In genomic region chr12:8644345-8645248, GRCh38 we compare ENCODE assay signal across 9 cellular contexts. TPM values are rescaled to one million over a fixed set of nuclear protein-coding genes. Genes with fewer than 3 reads are reported as not detected.
A peak's percentile ranks its signal among the peaks of the same experiment; 100 is the strongest.
DNase-seq lines count a peak whose midpoint lies in the region; ATAC-seq and TF ChIP-seq lines count a peak whose summit lies in the region.
"Had no signal": no experiment of that assay in that cellular context is flagged by ENCODE, and none has a peak within 500 bp of the region (broad histone marks: within the 10 kb centered on the region; RNA-seq: fewer than 3 reads in every experiment).

No MANE protein-coding gene starts in this region.

- H3K4me1 ChIP-seq in CD4-positive, alpha-beta memory T cell (ENCODE audit: insufficient read depth, low read length) = peaks cover 42% of the 10 kb centered on the region
- H3K4me1 ChIP-seq in thyroid gland = no peaks in the 10 kb centered on the region

- no peaks in the 10 kb centered on the region for H3K27me3 ChIP-seq in CD4-positive, alpha-beta memory T cell (ENCODE audit: insufficient read depth, low read length)
- no peaks in the 10 kb centered on the region for H3K27me3 ChIP-seq in brain microvascular endothelial cell (replicated peaks)
- H3K27me3 ChIP-seq in thyroid gland = no peaks in the 10 kb centered on the region

- H3K4me3 ChIP-seq in CD4-positive, alpha-beta memory T cell (ENCODE audit: low read length in 2 of 2) = peak overlapping the region in 1 of 2 donors; percentile 36
- H3K4me3 ChIP-seq in brain microvascular endothelial cell (ENCODE audit: low read depth, low read length) (no peak overlapping the region), thyroid gland (replicated peaks in 1 of 3) (no peak overlapping the region)
- H3K4me3 ChIP-seq: skin epidermis had no signal

- peak overlapping the region; percentile 68 to 92 (median 82) for H3K4me3 Mint-ChIP-seq in CD4-positive, alpha-beta memory T cell
- H3K4me3 Mint-ChIP-seq in activated T-cell treated with anti-CD3 and anti-CD28 coated beads, Interleukin-2, amount 50 U/mL, for 24 hours = peak overlapping the region; percentile 29

- ATAC-seq in GM21367 (IDR thresholded peaks at IDR 0.05; ENCODE audit: unreplicated experiment) (peak; percentile 63), HG03521 (IDR thresholded peaks at IDR 0.05; ENCODE audit: unreplicated experiment) (peak; percentile 68), left ventricle myocardium superior (no peak)

- H3K36me3 Mint-ChIP-seq in CD4-positive, alpha-beta memory T cell = no peaks in the 10 kb centered on the region
- no peaks in the 10 kb centered on the region for H3K36me3 Mint-ChIP-seq in activated T-cell treated with anti-CD3 and anti-CD28 coated beads, Interleukin-2, amount 50 U/mL, for 24 hours (ENCODE audit: low read depth)

- H3K27me3 Mint-ChIP-seq in CD4-positive, alpha-beta memory T cell = no peaks in the 10 kb centered on the region
- H3K27me3 Mint-ChIP-seq in activated T-cell treated with anti-CD3 and anti-CD28 coated beads, Interleukin-2, amount 50 U/mL, for 24 hours = peaks cover 6% of the 10 kb centered on the region

- intact Hi-C loops in CD4-positive, alpha-beta memory T cell (cut with micrococcal nuclease) = loop anchor here (1.0 to 2.0 kb wide), 3 partner anchors 13 to 306 kb away; partner anchors contain the start of gene RIMKLB
- intact Hi-C loops in left ventricle myocardium superior (cut with micrococcal nuclease) = no loop called here
- intact Hi-C loops in thyroid gland (cut with DNase I) = no loop called here

- H3K27ac ChIP-seq in CD4-positive, alpha-beta memory T cell (ENCODE audit: low read depth, low read length) = peak overlapping the region; percentile 38
- no peak overlapping the region for H3K27ac ChIP-seq in brain microvascular endothelial cell
- H3K27ac ChIP-seq in thyroid gland = peak overlapping the region in 1 of 3 donors; percentile 31

- no peak for TF ChIP-seq POLR2A in thyroid gland (IDR thresholded peaks at IDR 0.05)

- TF ChIP-seq CTCF in brain microvascular endothelial cell (IDR thresholded peaks at IDR 0.05; ENCODE audit: low read depth, low read length, missing control alignments) (no peak), thyroid gland (IDR thresholded peaks at IDR 0.05) (no peak)

- CTCF ChIA-PET in CD4-positive, alpha-beta memory T cell (lab: Charles Lee; ENCODE audit: partially characterized antibody) = interaction anchor here (0.9 to 2.0 kb wide), 10 partner anchors 11 to 387 kb away, joined by 3 to 17 read pairs (median 6); partner anchors contain the start of genes CLEC4E and M6PR

- 30 to 33% methylated on average over 5 of the region's 5 CpGs for WGBS in thyroid gland, 2 donors

- in situ Hi-C loops in brain microvascular endothelial cell (cut with HindIII; ENCODE audit: low pct_ligation_motif_present, low sequenced_read_pairs) = no loop called here

- no peaks in the 10 kb centered on the region for H3K9me3 ChIP-seq in CD4-positive, alpha-beta memory T cell (ENCODE audit: control insufficient read depth in 1 of 2, low read length in 2 of 2)
- H3K9me3 ChIP-seq in thyroid gland = no peaks in the 10 kb centered on the region

- H3K9me3 Mint-ChIP-seq in CD4-positive, alpha-beta memory T cell = peaks cover 0 to 3% (median under 1%) of the 10 kb centered on the region in 8 donors
- H3K9me3 Mint-ChIP-seq in activated T-cell treated with anti-CD3 and anti-CD28 coated beads, Interleukin-2, amount 50 U/mL, for 24 hours = no peaks in the 10 kb centered on the region

- H3K36me3 ChIP-seq in CD4-positive, alpha-beta memory T cell (ENCODE audit: insufficient read depth, low read length) = no peaks in the 10 kb centered on the region
- no peaks in the 10 kb centered on the region for H3K36me3 ChIP-seq in brain microvascular endothelial cell (replicated peaks)
- no peaks in the 10 kb centered on the region for H3K36me3 ChIP-seq in thyroid gland

- peak overlapping the region; percentile 83 to 98 (median 94) for H3K27ac Mint-ChIP-seq in CD4-positive, alpha-beta memory T cell
- H3K27ac Mint-ChIP-seq in activated T-cell treated with anti-CD3 and anti-CD28 coated beads, Interleukin-2, amount 50 U/mL, for 24 hours = peak overlapping the region; percentile 73

- peak; percentile 52 to 65 (median 59) for DNase-seq in CD4-positive, alpha-beta memory T cell
- DNase-seq in activated T-cell treated with anti-CD3 and anti-CD28 coated beads, Interleukin-2, amount 50 U/mL, for 24 hours = peak; percentile 58
- DNase-seq in stimulated activated CD4-positive, alpha-beta T cell treated with anti-CD3 and anti-CD28 coated beads, Interleukin-2, amount 100 ng/mL, for 24 hours = peak; percentile 45 to 62
- no peak for DNase-seq in brain microvascular endothelial cell
- no peak for DNase-seq in left ventricle myocardium superior
- no peak for DNase-seq in thyroid gland

- POLR2A ChIA-PET in CD4-positive, alpha-beta memory T cell (lab: Charles Lee; ENCODE audit: partially characterized antibody) = interaction anchor here (0.7 to 2.4 kb wide), 16 partner anchors 11 to 1026 kb away, joined by 3 to 18 read pairs (median 4); partner anchors contain the start of genes KLRG1, M6PR and RIMKLB

- H3K4me1 Mint-ChIP-seq in CD4-positive, alpha-beta memory T cell = peaks cover 37 to 60% (median 46%) of the 10 kb centered on the region in 4 donors
- peaks cover 48% of the 10 kb centered on the region for H3K4me1 Mint-ChIP-seq in activated T-cell treated with anti-CD3 and anti-CD28 coated beads, Interleukin-2, amount 50 U/mL, for 24 hours (ENCODE audit: low read depth)

RNA-seq across cellular contexts. Expression of gene MFAP5, which starts 18.0 kb away (rescaled TPM):
- not detected for total RNA-seq in CD4-positive, alpha-beta memory T cell
- polyA plus RNA-seq in CD4-positive, alpha-beta memory T cell = not detected
- total RNA-seq in left ventricle myocardium superior (29.1 TPM), thyroid gland (100 to 1,000 TPM in 1 of 4 donors, 10 to 100 TPM in 2, 1 to 10 TPM in 1; 9.4 to 116 (median 36.9) TPM)

RNA-seq across cellular contexts. Expression of gene AICDA, which starts 31.9 kb away (rescaled TPM):
- total RNA-seq in CD4-positive, alpha-beta memory T cell = not detected
- not detected for polyA plus RNA-seq in CD4-positive, alpha-beta memory T cell
- total RNA-seq in left ventricle myocardium superior = not detected
- not detected for total RNA-seq in thyroid gland

RNA-seq across cellular contexts. Expression of gene RIMKLB, which starts 53.2 kb away (rescaled TPM):
- 10 to 100 TPM; 23.0 to 27.3 TPM for total RNA-seq in CD4-positive, alpha-beta memory T cell
- 1 to 10 TPM; 2.9 to 4.7 TPM for polyA plus RNA-seq in CD4-positive, alpha-beta memory T cell
- total RNA-seq in left ventricle myocardium superior = 9.7 TPM
- 10 to 100 TPM; 50.8 to 77.7 (median 64.1) TPM for total RNA-seq in thyroid gland

Comparison
In these comparisons a context has a peak if more than half of its experiments do, and no peak if none do; other contexts are left out.
1. DNase-seq: peak in CD4-positive, alpha-beta memory T cell (5 of 5), activated T-cell treated with anti-CD3 and anti-CD28 coated beads, Interleukin-2, amount 50 U/mL, for 24 hours (single experiment) and stimulated activated CD4-positive, alpha-beta T cell treated with anti-CD3 and anti-CD28 coated beads, Interleukin-2, amount 100 ng/mL, for 24 hours (2 of 2); none in brain microvascular endothelial cell (single experiment), left ventricle myocardium superior (single experiment) and thyroid gland (0 of 2).
2. RNA of gene MFAP5, which starts 18.0 kb away (total RNA-seq): 9.4 to 116 TPM in thyroid gland and 29.1 TPM in left ventricle myocardium superior (single experiment); not detected in CD4-positive, alpha-beta memory T cell; every median in the first group is over 10 times any median in the second.